Comparison of ENCODE assay signal across 8 cellular contexts in genomic region chr5:64147849-64148441, GRCh38. TPM values are rescaled to one million over a fixed set of nuclear protein-coding genes. Genes with fewer than 3 reads are reported as not detected.
DNase-seq lines count a peak whose midpoint lies in the region; ATAC-seq and TF ChIP-seq lines count a peak whose summit lies in the region.

No MANE protein-coding gene starts in this region.

- H3K4me2 ChIP-seq in SU-DHL-6 (ENCODE audit: low read depth, low read length, poor library complexity, severe bottlenecking) = no peak overlapping the region

- no peaks in the 10 kb centered on the region for H3K36me3 ChIP-seq in SU-DHL-6 (ENCODE audit: low read length)

- H3K4me3 ChIP-seq in SU-DHL-6 (ENCODE audit: insufficient read depth, low read length, poor library complexity, severe bottlenecking) = no peak overlapping the region

- H3K79me2 ChIP-seq in SU-DHL-6 (ENCODE audit: insufficient read depth, low read length) = no peaks in the 10 kb centered on the region

- peak; percentile 48 for TF ChIP-seq CTCF in SU-DHL-6 (IDR thresholded peaks at IDR 0.05; ENCODE audit: insufficient read depth, low read length, poor library complexity, severe bottlenecking)

- no peaks in the 10 kb centered on the region for H3F3A ChIP-seq in SU-DHL-6 (ENCODE audit: insufficient read depth)

- no peaks in the 10 kb centered on the region for H3K9me2 ChIP-seq in SU-DHL-6 (replicated peaks; ENCODE audit: insufficient read depth, low read length)

- DNase-seq in Right ventricle myocardium inferior (ENCODE audit: missing footprints) (peak; percentile 79), cardiac septum (ENCODE audit: low spot score) (no peak), HS-5 (ENCODE audit: low read depth) (peak; percentile 30), glomerular endothelial cell (ENCODE audit: extremely low read depth, low read depth, low spot score) (peak; percentile 23), posterior vena cava (ENCODE audit: low spot score) (peak; percentile 86), DMS153 treated with DMSO at 0.1 percent for 48 hours (lab: John Stamatoyannopoulos, UW; ENCODE audit: unreplicated experiment) (no peak)

- H4K20me1 ChIP-seq in SU-DHL-6 (ENCODE audit: low read depth, low read length) = no peaks in the 10 kb centered on the region

- ATAC-seq in Right ventricle myocardium inferior (peak; percentile 71), GM21619 (IDR thresholded peaks at IDR 0.05; ENCODE audit: unreplicated experiment) (no peak)

- H3K9ac ChIP-seq in SU-DHL-6 (ENCODE audit: low read length) = no peak overlapping the region

- H3K27ac ChIP-seq in SU-DHL-6 (ENCODE audit: low read depth, low read length) = no peak overlapping the region

- no peak overlapping the region for H2AFZ ChIP-seq in SU-DHL-6 (ENCODE audit: low read depth, low read length, severe bottlenecking)

- H3K27me3 ChIP-seq in SU-DHL-6 (ENCODE audit: low read length) = no peaks in the 10 kb centered on the region

- intact Hi-C loops in Right ventricle myocardium inferior (cut with DNase I) = loop anchor here (1.0 to 10.0 kb wide), 3 partner anchors 61 to 637 kb away; no protein-coding TSS in a partner anchor
- intact Hi-C loops in cardiac septum (cut with DNase I) = loop anchor here (2.0 to 10.0 kb wide), 3 partner anchors 59 to 617 kb away; partner anchors contain the start of genes CWC27 and SREK1IP1
- intact Hi-C loops in posterior vena cava (cut with DNase I) = loop anchor here in 1 of 2 donors (5.0 to 10.0 kb wide), 2 partner anchors 59 to 467 kb away; no protein-coding TSS in a partner anchor

- no peaks in the 10 kb centered on the region for H3K9me3 ChIP-seq in SU-DHL-6 (ENCODE audit: insufficient read depth, low read length)

RNA-seq across cellular contexts. Expression of gene RNF180, which starts 17.7 kb away (rescaled TPM):
- total RNA-seq in Right ventricle myocardium inferior (11.0 TPM), cardiac septum (13.7 TPM), glomerular endothelial cell (4.7 and 10.3 TPM in 2 replicates), posterior vena cava (10 to 100 TPM; 49.6 to 50.7 TPM)

Comparison
In these comparisons a context has a peak if more than half of its experiments do, and no peak if none do; other contexts are left out.
1. DNase-seq: peak in Right ventricle myocardium inferior (single experiment), HS-5 (single experiment), glomerular endothelial cell (single experiment) and posterior vena cava (single experiment); none in cardiac septum (single experiment) and DMS153 treated with DMSO at 0.1 percent for 48 hours (single experiment).